In genomic region chr1:201737350-201738060, GRCh38 we compare ENCODE assay signal across 12 cellular contexts.
DNase-seq lines count a peak whose midpoint lies in the region; ATAC-seq, FAIRE-seq and TF ChIP-seq lines count a peak whose summit lies in the region.
"Had no signal": no experiment of that assay in that cellular context is flagged by ENCODE, and none has a peak within 500 bp of the region (broad histone marks: within the 10 kb centered on the region; RNA-seq: fewer than 3 reads in every experiment).

No MANE protein-coding gene starts in this region.

- TF ChIP-seq CTCF in endodermal cell (conservative IDR thresholded peaks at IDR 0.05) (no peak), thoracic aorta (IDR thresholded peaks at IDR 0.05) (no peak), D721Med (IDR thresholded peaks at IDR 0.05; ENCODE audit: insufficient read depth, missing control alignments) (no peak)

- H3K9me3 ChIP-seq in endodermal cell (ENCODE audit: control insufficient read depth, low read length), result no peaks in the 10 kb centered on the region
- H3K9me3 ChIP-seq in mesodermal cell (ENCODE audit: control insufficient read depth, low read length), result no peaks in the 10 kb centered on the region
- H3K9me3 ChIP-seq in thoracic aorta, result no peaks in the 10 kb centered on the region

- no peaks in the 10 kb centered on the region for H3K9me3 Mint-ChIP-seq in endodermal cell

- H3K27ac Mint-ChIP-seq in endodermal cell, result peak overlapping the region; percentile 94

- no peaks in the 10 kb centered on the region for H3K36me3 ChIP-seq in endodermal cell (ENCODE audit: control insufficient read depth, insufficient read depth, low read length)
- H3K36me3 ChIP-seq in mesodermal cell (ENCODE audit: control insufficient read depth, insufficient read depth, low read length), result peaks cover 10% of the 10 kb centered on the region
- H3K36me3 ChIP-seq in thoracic aorta, result no peaks in the 10 kb centered on the region

- whole genome bisulfite sequencing in endodermal cell (ENCODE audit: insufficient coverage in 1 of 2, insufficient read length in 1 of 2), 2 experiments, result 21 to 24% methylated on average over 4 to 5 of the region's 5 CpGs
- 16 to 27% methylated on average over 3 to 4 of the region's 5 CpGs for WGBS in mesodermal cell (ENCODE audit: insufficient coverage in 2 of 2), 2 experiments

- no peaks in the 10 kb centered on the region for H3K27me3 ChIP-seq in endodermal cell (ENCODE audit: control insufficient read depth, insufficient read depth, low read length, poor library complexity, severe bottlenecking)
- no peaks in the 10 kb centered on the region for H3K27me3 ChIP-seq in thoracic aorta (replicated peaks; ENCODE audit: insufficient read depth)

- peaks cover 71% of the 10 kb centered on the region for H3K4me1 Mint-ChIP-seq in endodermal cell

- H3K4me3 ChIP-seq in endodermal cell (ENCODE audit: low read length) (peak overlapping the region; percentile 4), mesodermal cell (ENCODE audit: extremely low read depth, insufficient read depth, low read length, poor library complexity, severe bottlenecking) (no peak overlapping the region), thoracic aorta (no peak overlapping the region)
- H3K4me3 ChIP-seq: lung had no signal

- H3K4me3 Mint-ChIP-seq in endodermal cell, result peak overlapping the region; percentile 88

- FAIRE-seq in D721Med (lab: Jason Lieb, UNC), result no peak
- FAIRE-seq: GM18507 had no signal

- H3K27ac ChIP-seq in endodermal cell (ENCODE audit: low read depth, low read length) (peak overlapping the region; percentile 77), mesodermal cell (ENCODE audit: low read depth, low read length, severe bottlenecking) (peak overlapping the region; percentile 53), thoracic aorta (peak overlapping the region; percentile 41 to 91)
- H3K27ac ChIP-seq: HL-60 had no signal

- peaks cover 5% of the 10 kb centered on the region for H3K27me3 Mint-ChIP-seq in endodermal cell (ENCODE audit: insufficient read depth)

- H3K36me3 Mint-ChIP-seq in endodermal cell (ENCODE audit: low read depth), result peaks cover 4% of the 10 kb centered on the region

- H3K4me1 ChIP-seq in endodermal cell (ENCODE audit: control insufficient read depth, insufficient read depth, low read length), result peaks cover 36% of the 10 kb centered on the region
- peaks cover 51% of the 10 kb centered on the region for H3K4me1 ChIP-seq in mesodermal cell (ENCODE audit: control insufficient read depth, insufficient read depth, low read length, poor library complexity, severe bottlenecking)
- H3K4me1 ChIP-seq in thoracic aorta (ENCODE audit: control insufficient read depth in 1 of 2, low read depth in 2 of 2), result peaks cover 24 to 49% of the 10 kb centered on the region in 2 donors

- DNase-seq in LHCN-M2 (ENCODE audit: low read depth) (peak; percentile 73), endodermal cell (peak; percentile 86), thoracic aorta (ENCODE audit: low spot score) (no peak), D721Med (ENCODE audit: insufficient read length, low spot score) (no peak), NAMALWA (ENCODE audit: low spot score) (no peak)
- DNase-seq: activated effector memory CD4-positive, alpha-beta T cell treated with Interleukin-2 at 50 U/mL for 16 hours had no signal

- no peak for ATAC-seq in thoracic aorta (ENCODE audit: insufficient number of reproducible peaks, low FRiP score, low read depth)
- ATAC-seq in GM19351 (IDR thresholded peaks at IDR 0.05; ENCODE audit: unreplicated experiment), result no peak
- ATAC-seq in GM21576 (IDR thresholded peaks at IDR 0.05; ENCODE audit: unreplicated experiment), result no peak

- peak overlapping the region; percentile 24 for H3K9ac ChIP-seq in endodermal cell (ENCODE audit: extremely low read depth, low read length, poor library complexity, severe bottlenecking)

Comparison
In these comparisons a context has a peak if more than half of its experiments do, and no peak if none do; other contexts are left out.
1. DNase-seq: peak in LHCN-M2 (single experiment) and endodermal cell (single experiment); none in thoracic aorta (single experiment), D721Med (single experiment) and NAMALWA (single experiment).
2. Peak in every context shown above with its lines, with median percentiles within 50 percentile points of each other: H3K27ac ChIP-seq.